Comparison of ENCODE assay signal across 8 cellular contexts in genomic region chr1:109133815-109134214, GRCh38. TPM values are rescaled to one million over a fixed set of nuclear protein-coding genes. Genes with fewer than 3 reads are reported as not detected.
DNase-seq lines count a peak whose midpoint lies in the region; ATAC-seq and TF ChIP-seq lines count a peak whose summit lies in the region.

No MANE protein-coding gene starts in this region.

- H3K36me3 ChIP-seq in lung (ENCODE audit: control insufficient read depth in 2 of 2, insufficient read depth in 2 of 2, low read length in 2 of 2) (no peaks in the 10 kb centered on the region), vagina (no peaks in the 10 kb centered on the region), H7 (replicated peaks; ENCODE audit: control insufficient read depth, insufficient read depth, low read length) (no peaks in the 10 kb centered on the region)

- H3K27ac Mint-ChIP-seq in T-helper 17 cell = peak overlapping the region; percentile 67

- H3K27ac ChIP-seq in lung (ENCODE audit: low read depth in 1 of 2, low read length in 1 of 2) (no peak overlapping the region), vagina (no peak overlapping the region)

- no peaks in the 10 kb centered on the region for H3K9me3 ChIP-seq in T-helper 17 cell (ENCODE audit: control insufficient read depth, low read length, poor library complexity, severe bottlenecking)
- H3K9me3 ChIP-seq in lung (ENCODE audit: control insufficient read depth in 2 of 2, insufficient read depth in 1 of 2, low read length in 1 of 2) = no peaks in the 10 kb centered on the region
- H3K9me3 ChIP-seq in vagina = no peaks in the 10 kb centered on the region

- no peak for TF ChIP-seq CTCF in lung (IDR thresholded peaks at IDR 0.05; ENCODE audit: control extremely low read depth, extremely low read depth)
- no peak for TF ChIP-seq CTCF in vagina (IDR thresholded peaks at IDR 0.05)

- peaks cover 20% of the 10 kb centered on the region for H3K4me1 Mint-ChIP-seq in T-helper 17 cell

- peak; percentile 46 for DNase-seq in COLO668 (lab: John Stamatoyannopoulos, UW; ENCODE audit: unreplicated experiment)
- DNase-seq in T-helper 17 cell = no peak
- DNase-seq in lung (ENCODE audit: low spot score) = peak; percentile 50
- no peak for DNase-seq in vagina (ENCODE audit: extremely low spot score in 2 of 2)
- no peak for DNase-seq in NCI-H1930 (lab: John Stamatoyannopoulos, UW)
- no peak for DNase-seq in H7

- H3K4me3 Mint-ChIP-seq in T-helper 17 cell = no peak overlapping the region

- intact Hi-C loops in vagina (cut with DNase I) = no loop called here

- ATAC-seq in HG02678 (IDR thresholded peaks at IDR 0.05; ENCODE audit: unreplicated experiment) = peak; percentile 53
- ATAC-seq in T-helper 17 cell = no peak
- no peak for ATAC-seq in lung (ENCODE audit: insufficient read depth, low FRiP score)
- no peak for ATAC-seq in GM18870 (IDR thresholded peaks at IDR 0.05; ENCODE audit: unreplicated experiment)

- H3K4me3 ChIP-seq in lung (no peak overlapping the region), vagina (no peak overlapping the region), H7 (ENCODE audit: insufficient read depth, low read depth, low read length) (no peak overlapping the region)

- WGBS in lung, 2 donors = 11 to 45% methylated on average over 2 of the region's 2 CpGs

- no peaks in the 10 kb centered on the region for H3K27me3 Mint-ChIP-seq in T-helper 17 cell

- peaks cover 3% of the 10 kb centered on the region for H3K36me3 Mint-ChIP-seq in T-helper 17 cell (ENCODE audit: low read depth)

- no peak for TF ChIP-seq POLR2A in vagina (IDR thresholded peaks at IDR 0.05)

- H3K4me1 ChIP-seq in lung (ENCODE audit: control insufficient read depth in 2 of 2, insufficient read depth in 2 of 2, low read length in 2 of 2) = peaks cover 3 to 5% of the 10 kb centered on the region in 2 donors
- no peaks in the 10 kb centered on the region for H3K4me1 ChIP-seq in vagina

- H3K27me3 ChIP-seq in lung (ENCODE audit: control insufficient read depth, insufficient read depth) (no peaks in the 10 kb centered on the region), vagina (no peaks in the 10 kb centered on the region), H7 (ENCODE audit: control insufficient read depth, insufficient read depth, low read length) (no peaks in the 10 kb centered on the region)

RNA-seq across cellular contexts. Expression of gene ELAPOR1, which starts 19.9 kb away (rescaled TPM):
- total RNA-seq in T-helper 17 cell (10 to 100 TPM; 27.8 to 30.6 TPM), lung (10 to 100 TPM in 1 of 2 donors, 1 to 10 TPM in 1; 8.9 to 25.0 TPM), vagina (0.25 TPM)
- polyA plus RNA-seq in lung = 1 to 10 TPM; 3.3 to 7.0 TPM
- 0.07 and 0.10 TPM in 2 replicates for total RNA-seq in H7 (2014; rRNA removed; shearing (Covaris generic))

RNA-seq across cellular contexts. Expression of gene TMEM167B, which starts 43.3 kb away (rescaled TPM):
- 10 to 100 TPM; 63.4 to 70.8 TPM for total RNA-seq in T-helper 17 cell
- total RNA-seq in lung = 10 to 100 TPM; 35.4 to 44.6 TPM
- polyA plus RNA-seq in lung = 10 to 100 TPM; 22.5 to 35.8 TPM
- 17.2 TPM for total RNA-seq in vagina
- 21.6 and 26.3 TPM in 2 replicates for total RNA-seq in H7 (2014; rRNA removed; shearing (Covaris generic))

RNA-seq across cellular contexts. Expression of gene TAF13, which starts 58.0 kb away (rescaled TPM):
- total RNA-seq in T-helper 17 cell (10 to 100 TPM; 24.3 to 32.9 TPM), lung (10 to 100 TPM; 22.2 to 35.8 TPM), vagina (28.7 TPM)
- polyA plus RNA-seq in lung = 10 to 100 TPM; 32.9 to 39.4 TPM
- total RNA-seq in H7 (2014; rRNA removed; shearing (Covaris generic)) = 45.1 and 45.2 TPM in 2 replicates

Comparison
In these comparisons a context has a peak if more than half of its experiments do, and no peak if none do; other contexts are left out.
1. DNase-seq: peak in COLO668 (single experiment) and lung (single experiment); none in T-helper 17 cell (0 of 3), vagina (0 of 2), NCI-H1930 (0 of 2) and H7 (single experiment).